ENCODE assay signal across 11 cellular contexts in genomic region chr6:69069881-69070280, GRCh38.
DNase-seq lines count a peak whose midpoint lies in the region; ATAC-seq and TF ChIP-seq lines count a peak whose summit lies in the region.
"Had no signal": no experiment of that assay in that cellular context is flagged by ENCODE, and none has a peak within 500 bp of the region (broad histone marks: within the 10 kb centered on the region; RNA-seq: fewer than 3 reads in every experiment).

No MANE protein-coding gene starts in this region.

- no peak overlapping the region for H3K27ac ChIP-seq in RWPE1

- CTCF ChIA-PET in RWPE1 (lab: Yijun Ruan, JAX), result no interaction called here

- POLR2A ChIA-PET in RWPE1 (lab: Yijun Ruan, JAX; ENCODE audit: low non-redundant PET), result no interaction called here

- ATAC-seq in left cardiac atrium, result no peak

- no peak overlapping the region for H3K4me3 ChIP-seq in choroid plexus epithelial cell (ENCODE audit: low read depth, low read length)
- H3K4me3 ChIP-seq: HAP-1 had no signal

- DNase-seq in EL (peak; percentile 19), M059J (ENCODE audit: low read depth) (peak; percentile 55), choroid plexus epithelial cell (ENCODE audit: low read depth) (peak; percentile 5), renal cortical epithelial cell (ENCODE audit: low read depth) (peak; percentile 36), RWPE1 (ENCODE audit: low spot score) (no peak), NCI-H446 treated with DMSO at 0.1 percent for 48 hours (lab: John Stamatoyannopoulos, UW) (no peak), COR-L47 (lab: John Stamatoyannopoulos, UW) (no peak), left cardiac atrium (no peak)
- DNase-seq: CD8-positive, alpha-beta memory T cell; DMS53 had no signal

- no peak for TF ChIP-seq CTCF in choroid plexus epithelial cell (conservative IDR thresholded peaks at IDR 0.05; ENCODE audit: low read depth, low read length)
- no peak for TF ChIP-seq CTCF in RWPE1 (conservative IDR thresholded peaks at IDR 0.05; ENCODE audit: low read depth)

- intact Hi-C loops in left cardiac atrium (cut with DNase I), result no loop called here

Comparison
In these comparisons a context has a peak if more than half of its experiments do, and no peak if none do; other contexts are left out.
1. DNase-seq: peak in EL (single experiment), M059J (single experiment), choroid plexus epithelial cell (single experiment) and renal cortical epithelial cell (single experiment); none in RWPE1 (single experiment), NCI-H446 treated with DMSO at 0.1 percent for 48 hours (single experiment), COR-L47 (single experiment) and left cardiac atrium (single experiment).